In genomic region chr9:70485273-70485858, GRCh38 we compare ENCODE assay signal across 1 cellular context.
TF ChIP-seq lines count a peak whose summit lies in the region.

No MANE protein-coding gene starts in this region.

TF ChIP-seq in K562, 482 proteins besides CTCF, POLR2A, EP300 and RAD21 (continued from another document):
- TF ChIP-seq E4F1 (CRISPR knock-in tag; IDR thresholded peaks at IDR 0.05; ENCODE audit: borderline replicate concordance) (no peak), ESRRA (IDR thresholded peaks at IDR 0.05; ENCODE audit: borderline replicate concordance, low read depth) (no peak), ZC3H4 (CRISPR knock-in tag; IDR thresholded peaks at IDR 0.05; ENCODE audit: borderline replicate concordance) (no peak), IFI16 (CRISPR knock-in tag; IDR thresholded peaks at IDR 0.05) (no peak), HCFC1 (IDR thresholded peaks at IDR 0.05; ENCODE audit: low read depth, low read length) (no peak), RNF219 (CRISPR knock-in tag; IDR thresholded peaks at IDR 0.05) (no peak), SNRNP70 (optimal IDR thresholded peaks at IDR 0.05; ENCODE audit: low read depth, low read length) (no peak), ZFP1 (CRISPR knock-in tag; IDR thresholded peaks at IDR 0.05) (no peak), ZNF445 (CRISPR knock-in tag; IDR thresholded peaks at IDR 0.05; ENCODE audit: low read depth) (no peak), HEY1 (CRISPR knock-in tag; IDR thresholded peaks at IDR 0.05; ENCODE audit: borderline replicate concordance) (no peak), OTX1 (CRISPR knock-in tag; IDR thresholded peaks at IDR 0.05) (0 out of 2 replicates have a peak, but pooled peaks have one; percentile 43), PTTG1 (tag; IDR thresholded peaks at IDR 0.05; ENCODE audit: low read depth) (no peak), ZNF174 (CRISPR knock-in tag; IDR thresholded peaks at IDR 0.05) (no peak), RHOXF2B (CRISPR knock-in tag; conservative IDR thresholded peaks at IDR 0.05) (no peak), RERE (CRISPR knock-in tag; IDR thresholded peaks at IDR 0.05; ENCODE audit: borderline replicate concordance) (no peak), ZNF764 (CRISPR knock-in tag; IDR thresholded peaks at IDR 0.05; ENCODE audit: low read depth) (no peak), RREB1 (CRISPR knock-in tag; IDR thresholded peaks at IDR 0.05) (no peak), ATF1 (CRISPR knock-in tag; IDR thresholded peaks at IDR 0.05) (no peak), ATF1 (tag; IDR thresholded peaks at IDR 0.05) (peak; percentile 86), USF2 (CRISPR knock-in tag; IDR thresholded peaks at IDR 0.05) (no peak), ZC3H11A (IDR thresholded peaks at IDR 0.05; ENCODE audit: low read depth, low read length) (no peak), ZNF143 (CRISPR knock-in tag; IDR thresholded peaks at IDR 0.05) (no peak), PATZ1 (CRISPR knock-in tag; IDR thresholded peaks at IDR 0.05; ENCODE audit: borderline replicate concordance) (no peak), ZEB2 (IDR thresholded peaks at IDR 0.05) (peak; percentile 71), SMAD2 (IDR thresholded peaks at IDR 0.05; ENCODE audit: low read depth, low read length) (no peak), STAG1 (CRISPR knock-in tag; IDR thresholded peaks at IDR 0.05; ENCODE audit: borderline replicate concordance) (no peak), MXD1 (CRISPR knock-in tag; IDR thresholded peaks at IDR 0.05; ENCODE audit: borderline replicate concordance, poor library complexity, severe bottlenecking) (no peak), MAFK (IDR thresholded peaks at IDR 0.05; ENCODE audit: low read length) (peak; percentile 88), TAF15 (IDR thresholded peaks at IDR 0.05; ENCODE audit: low read depth, low read length) (no peak), EHMT2 (IDR thresholded peaks at IDR 0.05) (no peak), KDM4B (IDR thresholded peaks at IDR 0.05; ENCODE audit: borderline replicate concordance in 2 of 2, low read depth in 1 of 2) (no peak), MCM5 (IDR thresholded peaks at IDR 0.05; ENCODE audit: low read depth) (no peak)
